In the genomic region with DNA sequence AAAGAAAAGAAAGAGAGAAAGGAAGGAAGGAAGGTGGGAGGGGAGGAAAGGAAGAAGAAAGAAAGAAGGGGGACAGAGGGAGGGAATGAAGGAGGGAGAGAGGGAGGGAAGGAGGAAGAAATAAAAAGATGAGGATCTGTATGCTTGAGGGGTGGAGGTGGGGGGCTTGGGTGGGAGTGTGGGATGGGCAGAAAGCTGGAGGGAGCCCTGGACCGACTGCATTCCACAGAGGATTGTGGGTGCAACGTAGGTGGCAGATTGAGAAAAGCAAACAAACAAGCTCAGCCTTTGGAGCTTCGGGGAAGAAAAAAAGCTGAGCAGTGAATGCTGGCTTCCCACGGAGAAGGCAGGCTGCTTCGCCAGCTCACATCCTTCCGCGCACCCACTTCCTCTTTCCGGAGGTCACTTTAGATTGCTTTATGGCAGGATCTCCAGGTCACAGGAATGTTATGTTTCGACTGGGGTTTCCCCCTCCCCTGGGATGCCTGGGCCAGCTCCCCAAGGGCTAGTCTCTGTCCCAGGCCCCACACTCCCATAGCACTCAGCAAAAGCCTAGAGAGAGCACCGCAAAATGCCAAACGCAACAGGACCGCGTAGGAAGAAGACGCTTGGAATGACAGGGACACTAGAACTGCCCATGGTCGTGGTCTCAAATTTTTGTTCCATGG, we compare ENCODE assay signal across 1 cellular context.
TF ChIP-seq lines count a peak whose summit lies in the region.

No MANE protein-coding gene starts in this region.

TF ChIP-seq in HepG2, 621 proteins besides CTCF, POLR2A, EP300 and RAD21 (continued from another document and continues in another):
- no peak for TF ChIP-seq HIVEP1 (CRISPR knock-in tag; IDR thresholded peaks at IDR 0.05)
- TF ChIP-seq, protein P1, sequence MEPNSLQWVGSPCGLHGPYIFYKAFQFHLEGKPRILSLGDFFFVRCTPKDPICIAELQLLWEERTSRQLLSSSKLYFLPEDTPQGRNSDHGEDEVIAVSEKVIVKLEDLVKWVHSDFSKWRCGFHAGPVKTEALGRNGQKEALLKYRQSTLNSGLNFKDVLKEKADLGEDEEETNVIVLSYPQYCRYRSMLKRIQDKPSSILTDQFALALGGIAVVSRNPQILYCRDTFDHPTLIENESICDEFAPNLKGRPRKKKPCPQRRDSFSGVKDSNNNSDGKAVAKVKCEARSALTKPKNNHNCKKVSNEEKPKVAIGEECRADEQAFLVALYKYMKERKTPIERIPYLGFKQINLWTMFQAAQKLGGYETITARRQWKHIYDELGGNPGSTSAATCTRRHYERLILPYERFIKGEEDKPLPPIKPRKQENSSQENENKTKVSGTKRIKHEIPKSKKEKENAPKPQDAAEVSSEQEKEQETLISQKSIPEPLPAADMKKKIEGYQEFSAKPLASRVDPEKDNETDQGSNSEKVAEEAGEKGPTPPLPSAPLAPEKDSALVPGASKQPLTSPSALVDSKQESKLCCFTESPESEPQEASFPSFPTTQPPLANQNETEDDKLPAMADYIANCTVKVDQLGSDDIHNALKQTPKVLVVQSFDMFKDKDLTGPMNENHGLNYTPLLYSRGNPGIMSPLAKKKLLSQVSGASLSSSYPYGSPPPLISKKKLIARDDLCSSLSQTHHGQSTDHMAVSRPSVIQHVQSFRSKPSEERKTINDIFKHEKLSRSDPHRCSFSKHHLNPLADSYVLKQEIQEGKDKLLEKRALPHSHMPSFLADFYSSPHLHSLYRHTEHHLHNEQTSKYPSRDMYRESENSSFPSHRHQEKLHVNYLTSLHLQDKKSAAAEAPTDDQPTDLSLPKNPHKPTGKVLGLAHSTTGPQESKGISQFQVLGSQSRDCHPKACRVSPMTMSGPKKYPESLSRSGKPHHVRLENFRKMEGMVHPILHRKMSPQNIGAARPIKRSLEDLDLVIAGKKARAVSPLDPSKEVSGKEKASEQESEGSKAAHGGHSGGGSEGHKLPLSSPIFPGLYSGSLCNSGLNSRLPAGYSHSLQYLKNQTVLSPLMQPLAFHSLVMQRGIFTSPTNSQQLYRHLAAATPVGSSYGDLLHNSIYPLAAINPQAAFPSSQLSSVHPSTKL (CRISPR knock-in tag; IDR thresholded peaks at IDR 0.05): peak; percentile 84
- TF ChIP-seq REXO4 (CRISPR knock-in tag; IDR thresholded peaks at IDR 0.05; ENCODE audit: borderline replicate concordance): no peak
- no peak for TF ChIP-seq NAIF1 (CRISPR knock-in tag; IDR thresholded peaks at IDR 0.05; ENCODE audit: borderline replicate concordance)
- TF ChIP-seq, protein P2, sequence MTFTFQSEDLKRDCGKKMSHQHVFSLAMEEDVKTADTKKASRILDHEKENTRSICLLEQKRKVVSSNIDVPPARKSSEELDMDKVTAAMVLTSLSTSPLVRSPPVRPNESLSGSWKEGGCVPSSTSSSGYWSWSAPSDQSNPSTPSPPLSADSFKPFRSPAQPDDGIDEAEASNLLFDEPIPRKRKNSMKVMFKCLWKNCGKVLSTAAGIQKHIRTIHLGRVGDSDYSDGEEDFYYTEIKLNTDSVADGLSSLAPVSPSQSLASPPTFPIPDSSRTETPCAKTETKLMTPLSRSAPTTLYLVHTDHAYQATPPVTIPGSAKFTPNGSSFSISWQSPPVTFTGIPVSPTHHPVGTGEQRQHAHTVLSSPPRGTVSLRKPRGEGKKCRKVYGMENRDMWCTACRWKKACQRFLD (CRISPR knock-in tag; IDR thresholded peaks at IDR 0.05; ENCODE audit: borderline replicate concordance): no peak
- no peak for TF ChIP-seq ZFX (CRISPR knock-in tag; IDR thresholded peaks at IDR 0.05; ENCODE audit: low read depth)
- TF ChIP-seq, protein P3, sequence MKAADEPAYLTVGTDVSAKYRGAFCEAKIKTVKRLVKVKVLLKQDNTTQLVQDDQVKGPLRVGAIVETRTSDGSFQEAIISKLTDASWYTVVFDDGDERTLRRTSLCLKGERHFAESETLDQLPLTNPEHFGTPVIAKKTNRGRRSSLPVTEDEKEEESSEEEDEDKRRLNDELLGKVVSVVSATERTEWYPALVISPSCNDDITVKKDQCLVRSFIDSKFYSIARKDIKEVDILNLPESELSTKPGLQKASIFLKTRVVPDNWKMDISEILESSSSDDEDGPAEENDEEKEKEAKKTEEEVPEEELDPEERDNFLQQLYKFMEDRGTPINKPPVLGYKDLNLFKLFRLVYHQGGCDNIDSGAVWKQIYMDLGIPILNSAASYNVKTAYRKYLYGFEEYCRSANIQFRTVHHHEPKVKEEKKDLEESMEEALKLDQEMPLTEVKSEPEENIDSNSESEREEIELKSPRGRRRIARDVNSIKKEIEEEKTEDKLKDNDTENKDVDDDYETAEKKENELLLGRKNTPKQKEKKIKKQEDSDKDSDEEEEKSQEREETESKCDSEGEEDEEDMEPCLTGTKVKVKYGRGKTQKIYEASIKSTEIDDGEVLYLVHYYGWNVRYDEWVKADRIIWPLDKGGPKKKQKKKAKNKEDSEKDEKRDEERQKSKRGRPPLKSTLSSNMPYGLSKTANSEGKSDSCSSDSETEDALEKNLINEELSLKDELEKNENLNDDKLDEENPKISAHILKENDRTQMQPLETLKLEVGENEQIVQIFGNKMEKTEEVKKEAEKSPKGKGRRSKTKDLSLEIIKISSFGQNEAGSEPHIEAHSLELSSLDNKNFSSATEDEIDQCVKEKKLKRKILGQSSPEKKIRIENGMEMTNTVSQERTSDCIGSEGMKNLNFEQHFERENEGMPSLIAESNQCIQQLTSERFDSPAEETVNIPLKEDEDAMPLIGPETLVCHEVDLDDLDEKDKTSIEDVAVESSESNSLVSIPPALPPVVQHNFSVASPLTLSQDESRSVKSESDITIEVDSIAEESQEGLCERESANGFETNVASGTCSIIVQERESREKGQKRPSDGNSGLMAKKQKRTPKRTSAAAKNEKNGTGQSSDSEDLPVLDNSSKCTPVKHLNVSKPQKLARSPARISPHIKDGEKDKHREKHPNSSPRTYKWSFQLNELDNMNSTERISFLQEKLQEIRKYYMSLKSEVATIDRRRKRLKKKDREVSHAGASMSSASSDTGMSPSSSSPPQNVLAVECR (CRISPR knock-in tag; IDR thresholded peaks at IDR 0.05; ENCODE audit: borderline replicate concordance): no peak; the same call in 1 of the 2 replicates
- peak; percentile 31; the same call in 1 of the 2 replicates for TF ChIP-seq POLR2AphosphoS5 (IDR thresholded peaks at IDR 0.05; ENCODE audit: low read depth, low read length)
- TF ChIP-seq, protein P4, sequence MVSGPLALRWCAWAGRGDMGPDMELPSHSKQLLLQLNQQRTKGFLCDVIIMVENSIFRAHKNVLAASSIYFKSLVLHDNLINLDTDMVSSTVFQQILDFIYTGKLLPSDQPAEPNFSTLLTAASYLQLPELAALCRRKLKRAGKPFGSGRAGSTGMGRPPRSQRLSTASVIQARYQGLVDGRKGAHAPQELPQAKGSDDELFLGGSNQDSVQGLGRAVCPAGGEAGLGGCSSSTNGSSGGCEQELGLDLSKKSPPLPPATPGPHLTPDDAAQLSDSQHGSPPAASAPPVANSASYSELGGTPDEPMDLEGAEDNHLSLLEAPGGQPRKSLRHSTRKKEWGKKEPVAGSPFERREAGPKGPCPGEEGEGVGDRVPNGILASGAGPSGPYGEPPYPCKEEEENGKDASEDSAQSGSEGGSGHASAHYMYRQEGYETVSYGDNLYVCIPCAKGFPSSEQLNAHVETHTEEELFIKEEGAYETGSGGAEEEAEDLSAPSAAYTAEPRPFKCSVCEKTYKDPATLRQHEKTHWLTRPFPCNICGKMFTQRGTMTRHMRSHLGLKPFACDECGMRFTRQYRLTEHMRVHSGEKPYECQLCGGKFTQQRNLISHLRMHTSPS (CRISPR knock-in tag; IDR thresholded peaks at IDR 0.05; ENCODE audit: low read depth): peak; percentile 51; the same call in 1 of the 2 replicates
- no peak for TF ChIP-seq RCOR2 (CRISPR knock-in tag; IDR thresholded peaks at IDR 0.05)
- no peak for TF ChIP-seq ZMYM3 (CRISPR knock-in tag; IDR thresholded peaks at IDR 0.05)
- TF ChIP-seq, protein P5, sequence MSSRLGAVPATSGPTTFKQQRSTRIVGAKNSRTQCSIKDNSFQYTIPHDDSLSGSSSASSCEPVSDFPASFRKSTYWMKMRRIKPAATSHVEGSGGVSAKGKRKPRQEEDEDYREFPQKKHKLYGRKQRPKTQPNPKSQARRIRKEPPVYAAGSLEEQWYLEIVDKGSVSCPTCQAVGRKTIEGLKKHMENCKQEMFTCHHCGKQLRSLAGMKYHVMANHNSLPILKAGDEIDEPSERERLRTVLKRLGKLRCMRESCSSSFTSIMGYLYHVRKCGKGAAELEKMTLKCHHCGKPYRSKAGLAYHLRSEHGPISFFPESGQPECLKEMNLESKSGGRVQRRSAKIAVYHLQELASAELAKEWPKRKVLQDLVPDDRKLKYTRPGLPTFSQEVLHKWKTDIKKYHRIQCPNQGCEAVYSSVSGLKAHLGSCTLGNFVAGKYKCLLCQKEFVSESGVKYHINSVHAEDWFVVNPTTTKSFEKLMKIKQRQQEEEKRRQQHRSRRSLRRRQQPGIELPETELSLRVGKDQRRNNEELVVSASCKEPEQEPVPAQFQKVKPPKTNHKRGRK (CRISPR knock-in tag; IDR thresholded peaks at IDR 0.05): peak; percentile 89; the same call in 1 of the 2 replicates
- no peak for TF ChIP-seq ZNF549 (CRISPR knock-in tag; IDR thresholded peaks at IDR 0.05)
- no peak for TF ChIP-seq YEATS2 (CRISPR knock-in tag; IDR thresholded peaks at IDR 0.05; ENCODE audit: borderline replicate concordance)
- TF ChIP-seq SAFB2 (CRISPR knock-in tag; IDR thresholded peaks at IDR 0.05; ENCODE audit: borderline replicate concordance, low read depth): no peak; the same call in 1 of the 2 replicates
- no peak for TF ChIP-seq REL (CRISPR knock-in tag; conservative IDR thresholded peaks at IDR 0.05)
- TF ChIP-seq, protein P6, sequence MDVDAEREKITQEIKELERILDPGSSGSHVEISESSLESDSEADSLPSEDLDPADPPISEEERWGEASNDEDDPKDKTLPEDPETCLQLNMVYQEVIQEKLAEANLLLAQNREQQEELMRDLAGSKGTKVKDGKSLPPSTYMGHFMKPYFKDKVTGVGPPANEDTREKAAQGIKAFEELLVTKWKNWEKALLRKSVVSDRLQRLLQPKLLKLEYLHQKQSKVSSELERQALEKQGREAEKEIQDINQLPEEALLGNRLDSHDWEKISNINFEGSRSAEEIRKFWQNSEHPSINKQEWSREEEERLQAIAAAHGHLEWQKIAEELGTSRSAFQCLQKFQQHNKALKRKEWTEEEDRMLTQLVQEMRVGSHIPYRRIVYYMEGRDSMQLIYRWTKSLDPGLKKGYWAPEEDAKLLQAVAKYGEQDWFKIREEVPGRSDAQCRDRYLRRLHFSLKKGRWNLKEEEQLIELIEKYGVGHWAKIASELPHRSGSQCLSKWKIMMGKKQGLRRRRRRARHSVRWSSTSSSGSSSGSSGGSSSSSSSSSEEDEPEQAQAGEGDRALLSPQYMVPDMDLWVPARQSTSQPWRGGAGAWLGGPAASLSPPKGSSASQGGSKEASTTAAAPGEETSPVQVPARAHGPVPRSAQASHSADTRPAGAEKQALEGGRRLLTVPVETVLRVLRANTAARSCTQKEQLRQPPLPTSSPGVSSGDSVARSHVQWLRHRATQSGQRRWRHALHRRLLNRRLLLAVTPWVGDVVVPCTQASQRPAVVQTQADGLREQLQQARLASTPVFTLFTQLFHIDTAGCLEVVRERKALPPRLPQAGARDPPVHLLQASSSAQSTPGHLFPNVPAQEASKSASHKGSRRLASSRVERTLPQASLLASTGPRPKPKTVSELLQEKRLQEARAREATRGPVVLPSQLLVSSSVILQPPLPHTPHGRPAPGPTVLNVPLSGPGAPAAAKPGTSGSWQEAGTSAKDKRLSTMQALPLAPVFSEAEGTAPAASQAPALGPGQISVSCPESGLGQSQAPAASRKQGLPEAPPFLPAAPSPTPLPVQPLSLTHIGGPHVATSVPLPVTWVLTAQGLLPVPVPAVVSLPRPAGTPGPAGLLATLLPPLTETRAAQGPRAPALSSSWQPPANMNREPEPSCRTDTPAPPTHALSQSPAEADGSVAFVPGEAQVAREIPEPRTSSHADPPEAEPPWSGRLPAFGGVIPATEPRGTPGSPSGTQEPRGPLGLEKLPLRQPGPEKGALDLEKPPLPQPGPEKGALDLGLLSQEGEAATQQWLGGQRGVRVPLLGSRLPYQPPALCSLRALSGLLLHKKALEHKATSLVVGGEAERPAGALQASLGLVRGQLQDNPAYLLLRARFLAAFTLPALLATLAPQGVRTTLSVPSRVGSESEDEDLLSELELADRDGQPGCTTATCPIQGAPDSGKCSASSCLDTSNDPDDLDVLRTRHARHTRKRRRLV (CRISPR knock-in tag; IDR thresholded peaks at IDR 0.05): no peak; the same call in 1 of the 2 replicates
- TF ChIP-seq ZNF746 (CRISPR knock-in tag; IDR thresholded peaks at IDR 0.05): peak; percentile 77; the same call in 1 of the 2 replicates
- peak; percentile 40; the same call in 1 of the 2 replicates for TF ChIP-seq SIX4 (CRISPR knock-in tag; IDR thresholded peaks at IDR 0.05)
- TF ChIP-seq, protein P7, sequence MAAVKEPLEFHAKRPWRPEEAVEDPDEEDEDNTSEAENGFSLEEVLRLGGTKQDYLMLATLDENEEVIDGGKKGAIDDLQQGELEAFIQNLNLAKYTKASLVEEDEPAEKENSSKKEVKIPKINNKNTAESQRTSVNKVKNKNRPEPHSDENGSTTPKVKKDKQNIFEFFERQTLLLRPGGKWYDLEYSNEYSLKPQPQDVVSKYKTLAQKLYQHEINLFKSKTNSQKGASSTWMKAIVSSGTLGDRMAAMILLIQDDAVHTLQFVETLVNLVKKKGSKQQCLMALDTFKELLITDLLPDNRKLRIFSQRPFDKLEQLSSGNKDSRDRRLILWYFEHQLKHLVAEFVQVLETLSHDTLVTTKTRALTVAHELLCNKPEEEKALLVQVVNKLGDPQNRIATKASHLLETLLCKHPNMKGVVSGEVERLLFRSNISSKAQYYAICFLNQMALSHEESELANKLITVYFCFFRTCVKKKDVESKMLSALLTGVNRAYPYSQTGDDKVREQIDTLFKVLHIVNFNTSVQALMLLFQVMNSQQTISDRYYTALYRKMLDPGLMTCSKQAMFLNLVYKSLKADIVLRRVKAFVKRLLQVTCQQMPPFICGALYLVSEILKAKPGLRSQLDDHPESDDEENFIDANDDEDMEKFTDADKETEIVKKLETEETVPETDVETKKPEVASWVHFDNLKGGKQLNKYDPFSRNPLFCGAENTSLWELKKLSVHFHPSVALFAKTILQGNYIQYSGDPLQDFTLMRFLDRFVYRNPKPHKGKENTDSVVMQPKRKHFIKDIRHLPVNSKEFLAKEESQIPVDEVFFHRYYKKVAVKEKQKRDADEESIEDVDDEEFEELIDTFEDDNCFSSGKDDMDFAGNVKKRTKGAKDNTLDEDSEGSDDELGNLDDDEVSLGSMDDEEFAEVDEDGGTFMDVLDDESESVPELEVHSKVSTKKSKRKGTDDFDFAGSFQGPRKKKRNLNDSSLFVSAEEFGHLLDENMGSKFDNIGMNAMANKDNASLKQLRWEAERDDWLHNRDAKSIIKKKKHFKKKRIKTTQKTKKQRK (IDR thresholded peaks at IDR 0.05; ENCODE audit: low read length): no peak
- no peak for TF ChIP-seq ZNF432 (CRISPR knock-in tag; IDR thresholded peaks at IDR 0.05; ENCODE audit: borderline replicate concordance)
- no peak for TF ChIP-seq ZNF382 (CRISPR knock-in tag; IDR thresholded peaks at IDR 0.05; ENCODE audit: borderline replicate concordance)
- TF ChIP-seq, protein P8, sequence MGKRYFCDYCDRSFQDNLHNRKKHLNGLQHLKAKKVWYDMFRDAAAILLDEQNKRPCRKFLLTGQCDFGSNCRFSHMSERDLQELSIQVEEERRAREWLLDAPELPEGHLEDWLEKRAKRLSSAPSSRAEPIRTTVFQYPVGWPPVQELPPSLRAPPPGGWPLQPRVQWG (CRISPR knock-in tag; IDR thresholded peaks at IDR 0.05; ENCODE audit: borderline replicate concordance, low read depth): no peak
- TF ChIP-seq SRSF9 (IDR thresholded peaks at IDR 0.05; ENCODE audit: borderline replicate concordance, insufficient read depth, low read depth, low read length, poor library complexity, severe bottlenecking): no peak
